24 cellular contexts compared by ENCODE assay signal in genomic region chr3:107997666-107998065, GRCh38.
"Had no signal": no experiment of that assay in that cellular context is flagged by ENCODE, and none has a peak within 500 bp of the region (broad histone marks: within the 10 kb centered on the region; RNA-seq: fewer than 3 reads in every experiment).

No MANE protein-coding gene starts in this region.

- DNase-seq: activated CD4-positive, alpha-beta T cell treated with anti-CD3 and anti-CD28 coated beads for 48 hours; activated CD4-positive, alpha-beta T cell treated with anti-CD3 and anti-CD28 coated beads, Interleukin-2, amount 50 U/mL, for 4 hours; activated CD4-positive, CD25-positive, alpha-beta regulatory T cell treated with anti-CD3 and anti-CD28 coated beads, Interleukin-2, amount 50 U/mL, for 72 hours; activated CD8-positive, alpha-beta memory T cell treated with anti-CD3 and anti-CD28 coated beads, Interleukin-2, amount 50 U/mL, for 48 hours; activated CD8-positive, alpha-beta T cell treated with anti-CD3 and anti-CD28 coated beads, Interleukin-2, amount 10 ng/mL, durations not matched to agents 7 days and 5 days; activated effector memory CD4-positive, alpha-beta T cell treated with Interleukin-2 at 50 U/mL for 16 hours; activated naive CD4-positive, alpha-beta T cell; activated T-cell treated with anti-CD3 and anti-CD28 coated beads, Interleukin-2, amount 50 U/mL, for 24 hours; aorta; brain microvascular endothelial cell; NCI-H1105 treated with DMSO at 0.1 percent for 48 hours; NCI-H1436 treated with DMSO at 0.1 percent for 48 hours; NCI-H1930; NCI-H2107; NCI-H510A treated with DMSO at 0.1 percent for 48 hours; Right ventricle myocardium superior; T-helper 17 cell; T-helper 9 cell had no signal

- H3K4me3 ChIP-seq: cardiac muscle cell, SJSA1 had no signal

- H3K27ac ChIP-seq: brain microvascular endothelial cell, cardiac muscle cell, RWPE1, SJSA1 had no signal

- H3K27me3 Mint-ChIP-seq: activated naive CD4-positive, alpha-beta T cell treated with anti-CD3 and anti-CD28 coated beads, Interleukin-2, amount 50 U/mL, for 24 hours; activated T-cell treated with anti-CD3 and anti-CD28 coated beads, Interleukin-2, amount 50 U/mL, for 24 hours; T-helper 17 cell had no signal

- H3K4me3 Mint-ChIP-seq: activated CD8-positive, alpha-beta T cell treated with anti-CD3 and anti-CD28 coated beads, Interleukin-2, amount 10 ng/mL, durations not matched to agents 7 days and 5 days; activated naive CD4-positive, alpha-beta T cell treated with anti-CD3 and anti-CD28 coated beads, Interleukin-2, amount 50 U/mL, for 24 hours; activated T-cell treated with anti-CD3 and anti-CD28 coated beads, Interleukin-2, amount 50 U/mL, for 24 hours; activated T-helper 1 cell treated with anti-CD3 and anti-CD28 coated beads, Interleukin-12 subunit alpha, Interleukin-12 subunit beta, Interleukin-2, Interleukin-4 antibody, amounts not matched to agents 30 ng/mL and 10 ng/mL and 1 ng/mL, durations not matched to agents 14 hours and 24 hours and 36 hours; T-helper 17 cell; WTC11 had no signal

- H3K9me3 Mint-ChIP-seq: activated naive CD4-positive, alpha-beta T cell treated with anti-CD3 and anti-CD28 coated beads, Interleukin-2, amount 50 U/mL, for 24 hours; activated T-helper 1 cell treated with anti-CD3 and anti-CD28 coated beads, Interleukin-12 subunit alpha, Interleukin-12 subunit beta, Interleukin-2, Interleukin-4 antibody, amounts not matched to agents 30 ng/mL and 10 ng/mL and 1 ng/mL, durations not matched to agents 14 hours and 24 hours and 36 hours had no signal

- H3K27ac Mint-ChIP-seq: activated CD8-positive, alpha-beta T cell treated with anti-CD3 and anti-CD28 coated beads, Interleukin-2, amount 10 ng/mL, durations not matched to agents 7 days and 5 days; activated naive CD4-positive, alpha-beta T cell treated with anti-CD3 and anti-CD28 coated beads, Interleukin-2, amount 50 U/mL, for 24 hours; activated T-cell treated with anti-CD3 and anti-CD28 coated beads, Interleukin-2, amount 50 U/mL, for 24 hours; activated T-helper 1 cell treated with anti-CD3 and anti-CD28 coated beads, Interleukin-12 subunit alpha, Interleukin-12 subunit beta, Interleukin-2, Interleukin-4 antibody, amounts not matched to agents 30 ng/mL and 10 ng/mL and 1 ng/mL, durations not matched to agents 14 hours and 24 hours and 36 hours; T-helper 17 cell; WTC11 had no signal

- H3K36me3 Mint-ChIP-seq: activated naive CD4-positive, alpha-beta T cell treated with anti-CD3 and anti-CD28 coated beads, Interleukin-2, amount 50 U/mL, for 24 hours had no signal

- H3K36me3 ChIP-seq: brain microvascular endothelial cell, cardiac muscle cell, SJSA1 had no signal

- H3K9me3 ChIP-seq: SJSA1 had no signal

- H3K27me3 ChIP-seq: brain microvascular endothelial cell, cardiac muscle cell, SJSA1 had no signal
